ENCODE assay signal across 27 cellular contexts in the genomic region with DNA sequence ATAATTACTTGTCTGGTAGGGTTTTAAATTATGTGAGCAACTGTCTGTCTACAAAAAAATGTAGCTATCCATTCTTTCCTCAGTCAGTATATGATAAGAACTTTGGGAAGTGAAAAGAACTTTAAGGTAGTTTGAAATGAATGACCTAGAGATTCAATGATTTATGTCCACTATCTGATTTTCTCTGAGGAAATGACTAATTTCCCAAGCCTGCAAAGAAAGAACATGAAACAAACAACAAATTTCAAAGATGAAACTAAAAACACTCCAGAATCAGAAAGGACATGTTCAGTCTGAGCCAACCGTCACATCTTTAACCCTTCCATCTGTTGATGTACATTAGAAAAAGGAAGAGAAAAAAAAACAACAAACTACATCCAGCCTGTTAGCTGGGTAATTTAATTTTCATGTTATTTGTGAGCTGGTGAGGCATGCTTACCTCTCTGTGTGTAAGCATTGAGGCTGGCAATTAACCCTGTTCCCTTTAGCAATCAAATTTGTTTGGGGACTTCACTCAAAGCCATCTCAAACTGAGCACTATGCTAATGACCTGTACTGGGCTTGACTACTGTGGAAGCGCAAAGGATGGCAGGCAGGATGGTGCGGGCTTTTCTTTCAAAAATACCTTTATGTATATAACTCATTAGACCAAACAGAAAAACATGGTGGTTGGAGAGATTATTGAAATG.
A peak's percentile ranks its signal among the peaks of the same experiment; 100 is the strongest.
DNase-seq lines count a peak whose midpoint lies in the region; ATAC-seq and TF ChIP-seq lines count a peak whose summit lies in the region.
"Had no signal": no experiment of that assay in that cellular context is flagged by ENCODE, and none has a peak within 500 bp of the region (broad histone marks: within the 10 kb centered on the region; RNA-seq: fewer than 3 reads in every experiment).

No MANE protein-coding gene starts in this region.

- DNase-seq in ELR (ENCODE audit: low read depth) (peak; percentile 36), SK-N-SH (no peak), epithelial cell of prostate (ENCODE audit: low read depth, low spot score) (no peak), neuronal stem cell (ENCODE audit: low spot score) (no peak), DMS 273 treated with DMSO at 0.1 percent for 48 hours (lab: John Stamatoyannopoulos, UW) (no peak)
- no peak for DNase-seq in stimulated activated naive CD4-positive, alpha-beta T cell (lab: John Stamatoyannopoulos, UW)
- DNase-seq: activated CD4-positive, alpha-beta memory T cell treated with anti-CD3 and anti-CD28 coated beads, Interleukin-2, amount 10 ng/mL, durations not matched to agents 7 days and 5 days; activated CD4-positive, CD25-positive, alpha-beta regulatory T cell treated with anti-CD3 and anti-CD28 coated beads, Interleukin-2, amount 50 U/mL, for 72 hours; activated effector memory CD4-positive, alpha-beta T cell treated with anti-CD3 and anti-CD28 coated beads, Interleukin-2, amount 50 U/mL, for 16 hours; activated naive CD8-positive, alpha-beta T cell treated with anti-CD3 and anti-CD28 coated beads, Interleukin-2, amount 50 U/mL, for 24 hours; CD8-positive, alpha-beta memory T cell; DMS79; endodermal cell; HCEC 1CT; NCI-H1417 treated with DMSO at 0.1 percent for 48 hours; NCI-H2081 treated with DMSO at 0.1 percent for 48 hours; NCI-H510A treated with DMSO at 0.1 percent for 48 hours; posterior cingulate gyrus; stomach; trophoblast cell had no signal

- CTCF ChIA-PET in SK-N-SH (lab: Yijun Ruan, JAX): interaction anchor here (0.8 to 1.2 kb wide), 5 partner anchors 11 to 159 kb away, joined by 3 read pairs; no protein-coding TSS in a partner anchor

- H2BK120ac ChIP-seq in neuronal stem cell (ENCODE audit: low read depth, low read length): no peak overlapping the region

- POLR2A ChIA-PET in SK-N-SH (lab: Yijun Ruan, JAX): no interaction called here

- no peak overlapping the region for H4K91ac ChIP-seq in neuronal stem cell (ENCODE audit: low read depth, low read length, poor library complexity)

- H3K4me1 ChIP-seq in SK-N-SH (ENCODE audit: control insufficient read depth in 1 of 2, insufficient read depth in 2 of 2, low read depth in 1 of 2, low read length in 1 of 2) (peaks cover 28 to 31% of the 10 kb centered on the region in 2 experiments; a peak in 3 of 4 replicates), neuronal stem cell (ENCODE audit: control insufficient read depth in 2 of 2, insufficient read depth in 1 of 2, low read depth in 1 of 2, low read length in 2 of 2) (peaks cover 3 to 4% of the 10 kb centered on the region in 2 donors)
- H3K4me1 ChIP-seq: breast epithelium, stomach had no signal

- H2BK15ac ChIP-seq in neuronal stem cell (ENCODE audit: low read length): no peak overlapping the region

- no peaks in the 10 kb centered on the region for H3K79me2 ChIP-seq in SK-N-SH (ENCODE audit: insufficient read depth)

- H3K9me3 ChIP-seq in SK-N-SH (no peaks in the 10 kb centered on the region), neuronal stem cell (replicated peaks in 1 of 2; ENCODE audit: control insufficient read depth in 2 of 2, insufficient read depth in 1 of 2, low read depth in 1 of 2, low read length in 2 of 2) (peaks cover 0 to 7% of the 10 kb centered on the region in 2 donors)
- H3K9me3 ChIP-seq: SJSA1 had no signal

- no peaks in the 10 kb centered on the region for H3K79me1 ChIP-seq in neuronal stem cell (ENCODE audit: low read depth, low read length)

- TF ChIP-seq EP300 in SK-N-SH (IDR thresholded peaks at IDR 0.05; ENCODE audit: borderline replicate concordance in 1 of 2, low read depth in 1 of 2, low read length in 1 of 2): peak; percentile 24 to 72; a peak in 2 of 4 replicates

- peak overlapping the region; percentile 73 to 93 for H3K27ac ChIP-seq in SK-N-SH (ENCODE audit: low read depth in 2 of 2, low read length in 1 of 2)
- peak overlapping the region; percentile 18 for H3K27ac ChIP-seq in epithelial cell of prostate
- H3K27ac ChIP-seq in neuronal stem cell (replicated peaks; ENCODE audit: low read length): no peak overlapping the region
- H3K27ac ChIP-seq: breast epithelium, coronary artery, neural progenitor cell, SJSA1, stomach had no signal

- WGBS in SK-N-SH (ENCODE audit: low lambda C conversion rate): 36% methylated on average over 3 of the region's 3 CpGs
- no CpG with 5 or more reads among the region's 3 CpGs for WGBS in neuronal stem cell (ENCODE audit: extremely low coverage in 2 of 2, insufficient read length in 2 of 2, insufficient replicate concordance in 1 of 2), 2 donors

- no peaks in the 10 kb centered on the region for H4K20me1 ChIP-seq in SK-N-SH (ENCODE audit: insufficient read depth)

- TF ChIP-seq CTCF in SK-N-SH (IDR thresholded peaks at IDR 0.05): no peak

- no peak overlapping the region for H3K4ac ChIP-seq in neuronal stem cell (ENCODE audit: low read length)

- no peak overlapping the region for H3K23ac ChIP-seq in neuronal stem cell (ENCODE audit: low read depth, low read length, poor library complexity)

- H3F3A ChIP-seq in SK-N-SH (replicated peaks; ENCODE audit: insufficient read depth): peaks cover 8% of the 10 kb centered on the region

- H3K14ac ChIP-seq in neuronal stem cell (ENCODE audit: low read length): no peak overlapping the region

- H3K27me3 ChIP-seq in SK-N-SH (ENCODE audit: insufficient read depth) (no peaks in the 10 kb centered on the region), neuronal stem cell (ENCODE audit: control insufficient read depth in 3 of 3, insufficient read depth in 3 of 3, low read depth in 1 of 3, low read length in 3 of 3) (no peaks in the 10 kb centered on the region)
- H3K27me3 ChIP-seq: breast epithelium, neural progenitor cell, SJSA1, stomach had no signal

- H3K4me3 ChIP-seq in SK-N-SH (ENCODE audit: low read depth in 2 of 2, low read length in 1 of 2) (no peak overlapping the region; a peak in 1 of 4 replicates), neuronal stem cell (ENCODE audit: low read length in 2 of 2) (no peak overlapping the region)
- H3K4me3 ChIP-seq: breast epithelium, coronary artery, lung, neural progenitor cell, SJSA1, stomach had no signal

- no peak overlapping the region for H2BK5ac ChIP-seq in neuronal stem cell (ENCODE audit: low read length)

- H3K4me2 ChIP-seq in SK-N-SH (peak overlapping the region; percentile 65), neuronal stem cell (ENCODE audit: insufficient read depth, low read length, poor library complexity, severe bottlenecking) (no peak overlapping the region)
- H3K4me2 ChIP-seq: neural progenitor cell had no signal

- TF ChIP-seq RAD21 in SK-N-SH (IDR thresholded peaks at IDR 0.05; ENCODE audit: low read length): no peak

- no peak overlapping the region for H4K8ac ChIP-seq in neuronal stem cell (ENCODE audit: low read depth, low read length)

- peak overlapping the region; percentile 80; the same call in 1 of the 2 replicates for H2AFZ ChIP-seq in SK-N-SH (ENCODE audit: low read depth)
- H2AFZ ChIP-seq in neuronal stem cell (ENCODE audit: low read length): peak overlapping the region; percentile 40
- H2AFZ ChIP-seq: neural progenitor cell had no signal

- ATAC-seq in GM18861 (IDR thresholded peaks at IDR 0.05; ENCODE audit: unreplicated experiment) (no peak), GM18907 (IDR thresholded peaks at IDR 0.05; ENCODE audit: unreplicated experiment) (no peak)
- ATAC-seq: activated naive CD8-positive, alpha-beta T cell treated with anti-CD3 and anti-CD28 coated beads, Interleukin-2, amount 50 U/mL, for 24 hours had no signal

- no peaks in the 10 kb centered on the region for H3K9me2 ChIP-seq in SK-N-SH

- H2BK12ac ChIP-seq in neuronal stem cell (ENCODE audit: low read length): no peak overlapping the region

- no peak overlapping the region for H2AK5ac ChIP-seq in neuronal stem cell (ENCODE audit: low read depth, low read length)

- H3K9ac ChIP-seq in SK-N-SH: no peak overlapping the region
- no peak overlapping the region for H3K9ac ChIP-seq in neuronal stem cell (ENCODE audit: low read depth, low read length, poor library complexity)
- H3K9ac ChIP-seq: neural progenitor cell had no signal

- H3K36me3 ChIP-seq in SK-N-SH (replicated peaks in 1 of 2; ENCODE audit: control insufficient read depth in 1 of 2, insufficient read depth in 2 of 2, low read length in 1 of 2) (no peaks in the 10 kb centered on the region), neuronal stem cell (replicated peaks in 1 of 2; ENCODE audit: control insufficient read depth in 2 of 2, insufficient read depth in 2 of 2, low read length in 2 of 2) (no peaks in the 10 kb centered on the region)
- H3K36me3 ChIP-seq: breast epithelium, neural progenitor cell, SJSA1, stomach had no signal

- H3K18ac ChIP-seq in neuronal stem cell (ENCODE audit: low read length): no peak overlapping the region

TF ChIP-seq in SK-N-SH, 30 proteins besides CTCF, POLR2A, EP300 and RAD21 (continues in another document):
- TF ChIP-seq ELF1 (IDR thresholded peaks at IDR 0.05) (no peak), JUND (IDR thresholded peaks at IDR 0.05) (peak; percentile 87), FOSL2 (IDR thresholded peaks at IDR 0.05; ENCODE audit: borderline replicate concordance, low read depth) (peak; percentile 69; the same call in 1 of the 2 replicates), FOXJ3 (CRISPR knock-in tag; IDR thresholded peaks at IDR 0.05) (peak; percentile 22; the same call in 1 of the 2 replicates), NFIC (IDR thresholded peaks at IDR 0.05; ENCODE audit: borderline replicate concordance) (peak; percentile 27; the same call in 1 of the 2 replicates), FOXM1 (IDR thresholded peaks at IDR 0.05; ENCODE audit: low read depth) (peak; percentile 55; the same call in 1 of the 2 replicates), POLR2AphosphoS5 (IDR thresholded peaks at IDR 0.05; ENCODE audit: low read depth, low read length) (no peak)
- TF ChIP-seq, protein P1, sequence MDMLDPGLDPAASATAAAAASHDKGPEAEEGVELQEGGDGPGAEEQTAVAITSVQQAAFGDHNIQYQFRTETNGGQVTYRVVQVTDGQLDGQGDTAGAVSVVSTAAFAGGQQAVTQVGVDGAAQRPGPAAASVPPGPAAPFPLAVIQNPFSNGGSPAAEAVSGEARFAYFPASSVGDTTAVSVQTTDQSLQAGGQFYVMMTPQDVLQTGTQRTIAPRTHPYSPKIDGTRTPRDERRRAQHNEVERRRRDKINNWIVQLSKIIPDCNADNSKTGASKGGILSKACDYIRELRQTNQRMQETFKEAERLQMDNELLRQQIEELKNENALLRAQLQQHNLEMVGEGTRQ (IDR thresholded peaks at IDR 0.05; ENCODE audit: borderline replicate concordance, low read depth, low read length): no peak
- TF ChIP-seq, protein P2, sequence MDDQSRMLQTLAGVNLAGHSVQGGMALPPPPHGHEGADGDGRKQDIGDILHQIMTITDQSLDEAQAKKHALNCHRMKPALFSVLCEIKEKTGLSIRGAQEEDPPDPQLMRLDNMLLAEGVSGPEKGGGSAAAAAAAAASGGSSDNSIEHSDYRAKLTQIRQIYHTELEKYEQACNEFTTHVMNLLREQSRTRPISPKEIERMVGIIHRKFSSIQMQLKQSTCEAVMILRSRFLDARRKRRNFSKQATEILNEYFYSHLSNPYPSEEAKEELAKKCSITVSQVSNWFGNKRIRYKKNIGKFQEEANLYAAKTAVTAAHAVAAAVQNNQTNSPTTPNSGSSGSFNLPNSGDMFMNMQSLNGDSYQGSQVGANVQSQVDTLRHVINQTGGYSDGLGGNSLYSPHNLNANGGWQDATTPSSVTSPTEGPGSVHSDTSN (IDR thresholded peaks at IDR 0.05): peak; percentile 87
